8 cellular contexts compared by ENCODE assay signal in the genomic region with DNA sequence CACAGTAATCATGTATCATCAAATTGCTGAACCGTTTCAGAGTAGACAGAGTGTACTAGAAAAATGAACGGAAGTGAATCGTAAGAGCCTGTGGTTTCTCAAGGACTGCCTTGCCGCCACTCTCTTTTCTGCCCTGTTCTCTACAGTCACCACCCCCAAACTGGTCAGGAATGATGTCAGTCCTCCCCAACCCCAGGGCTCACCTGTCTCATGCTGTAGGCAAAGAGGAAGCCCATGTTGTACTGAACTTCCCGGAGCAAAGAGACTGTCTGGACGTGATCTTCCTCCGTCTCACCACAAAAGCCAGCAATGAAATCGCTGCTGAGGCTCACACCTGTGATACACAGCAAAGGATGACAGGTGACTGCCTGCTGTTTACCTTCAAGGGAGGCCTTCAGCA. TPM values are rescaled to one million over a fixed set of nuclear protein-coding genes. Genes with fewer than 3 reads are reported as not detected.
DNase-seq lines count a peak whose midpoint lies in the region; ATAC-seq, FAIRE-seq and TF ChIP-seq lines count a peak whose summit lies in the region.

No MANE protein-coding gene starts in this region.

- H3K9me2 ChIP-seq in GM23248 (ENCODE audit: insufficient read depth): no peaks in the 10 kb centered on the region

- H3K36me3 ChIP-seq in mucosa of rectum (ENCODE audit: control insufficient read depth in 2 of 2, insufficient read depth in 2 of 2, low read length in 2 of 2): peaks cover 35 to 45% of the 10 kb centered on the region in 2 donors
- H3K36me3 ChIP-seq in GM23248 (ENCODE audit: low read depth): peaks cover 27% of the 10 kb centered on the region
- H3K36me3 ChIP-seq in kidney (ENCODE audit: control insufficient read depth in 1 of 2, insufficient read depth in 2 of 2, low read length in 2 of 2): peaks cover 19 to 42% of the 10 kb centered on the region in 2 donors

- H3K36me3 Mint-ChIP-seq in activated T-cell treated with anti-CD3 and anti-CD28 coated beads, Interleukin-2, amount 50 U/mL, for 24 hours (ENCODE audit: low read depth): peaks cover 88% of the 10 kb centered on the region

- no peaks in the 10 kb centered on the region for H3K9me3 Mint-ChIP-seq in activated T-cell treated with anti-CD3 and anti-CD28 coated beads, Interleukin-2, amount 50 U/mL, for 24 hours

- no peak overlapping the region for H3K4me3 Mint-ChIP-seq in activated T-cell treated with anti-CD3 and anti-CD28 coated beads, Interleukin-2, amount 50 U/mL, for 24 hours

- no peak overlapping the region for H3K4me2 ChIP-seq in GM23248 (ENCODE audit: unreplicated experiment)

- intact Hi-C loops in left cardiac atrium (cut with DNase I) (no loop called here), cardiac septum (cut with DNase I) (no loop called here), kidney (cut with DNase I) (no loop called here)

- in situ Hi-C loops in GM23248 (cut with MboI): no loop called here

- H3K4me1 ChIP-seq in mucosa of rectum (ENCODE audit: control insufficient read depth in 2 of 2, insufficient read depth in 2 of 2, low read length in 2 of 2) (no peaks in the 10 kb centered on the region), GM23248 (ENCODE audit: insufficient read depth) (peaks cover 27% of the 10 kb centered on the region), kidney (ENCODE audit: control insufficient read depth in 1 of 2, insufficient read depth in 1 of 2, low read depth in 1 of 2, low read length in 2 of 2) (no peaks in the 10 kb centered on the region)

- peaks cover 33% of the 10 kb centered on the region for H3K4me1 Mint-ChIP-seq in activated T-cell treated with anti-CD3 and anti-CD28 coated beads, Interleukin-2, amount 50 U/mL, for 24 hours (ENCODE audit: low read depth)

- H3F3A ChIP-seq in GM23248 (ENCODE audit: insufficient read depth): peaks cover 18% of the 10 kb centered on the region; the same call in 1 of the 2 replicates

- peak overlapping the region; percentile 88 for H3K27ac Mint-ChIP-seq in activated T-cell treated with anti-CD3 and anti-CD28 coated beads, Interleukin-2, amount 50 U/mL, for 24 hours

- WGBS in GM23248 (ENCODE audit: low coverage in 1 of 2, low lambda C conversion rate in 2 of 2, missing lambda C conversion rate in 2 of 2), 2 experiments: 95 to 97% methylated on average over 8 of the region's 8 CpGs

- H3K9ac ChIP-seq in mucosa of rectum (ENCODE audit: low read depth in 1 of 2, low read length in 2 of 2): no peak overlapping the region
- no peak overlapping the region for H3K9ac ChIP-seq in GM23248
- H3K9ac ChIP-seq in kidney (ENCODE audit: low read length in 2 of 2): no peak overlapping the region

- ATAC-seq in left cardiac atrium: peak; percentile 47 to 72
- ATAC-seq in HG03097 (IDR thresholded peaks at IDR 0.05; ENCODE audit: low FRiP score, unreplicated experiment): no peak

- H4K20me1 ChIP-seq in GM23248 (ENCODE audit: insufficient read depth): no peaks in the 10 kb centered on the region

- TF ChIP-seq CTCF in kidney (IDR thresholded peaks at IDR 0.05; ENCODE audit: borderline replicate concordance, extremely low read depth, insufficient read depth): no peak

- H3K4me3 ChIP-seq in mucosa of rectum (ENCODE audit: low read length in 2 of 2) (no peak overlapping the region), GM23248 (no peak overlapping the region), kidney (ENCODE audit: low read length in 2 of 2) (no peak overlapping the region)

- no peaks in the 10 kb centered on the region for H3K27me3 Mint-ChIP-seq in activated T-cell treated with anti-CD3 and anti-CD28 coated beads, Interleukin-2, amount 50 U/mL, for 24 hours

- H3K27ac ChIP-seq in mucosa of rectum (ENCODE audit: low read depth in 2 of 2, low read length in 2 of 2) (peak overlapping the region; percentile 38), GM23248 (no peak overlapping the region), kidney (ENCODE audit: low read depth in 2 of 2, low read length in 2 of 2) (no peak overlapping the region)

- H3K79me2 ChIP-seq in GM23248 (ENCODE audit: insufficient read depth): no peaks in the 10 kb centered on the region

- DNase-seq in left cardiac atrium: no peak
- DNase-seq in cardiac septum (ENCODE audit: low spot score): no peak
- peak; percentile 50 for DNase-seq in activated T-cell treated with anti-CD3 and anti-CD28 coated beads, Interleukin-2, amount 50 U/mL, for 24 hours
- DNase-seq in RPMI8226: no peak
- DNase-seq in GM23248: no peak
- DNase-seq in kidney: no peak

- H3K27me3 ChIP-seq in mucosa of rectum (ENCODE audit: control insufficient read depth in 2 of 2, insufficient read depth in 2 of 2, low read length in 2 of 2): no peaks in the 10 kb centered on the region
- no peaks in the 10 kb centered on the region for H3K27me3 ChIP-seq in GM23248 (replicated peaks; ENCODE audit: insufficient read depth)

- H3K9me3 ChIP-seq in mucosa of rectum (ENCODE audit: control insufficient read depth in 2 of 2, low read length in 2 of 2) (no peaks in the 10 kb centered on the region), GM23248 (ENCODE audit: low read depth) (no peaks in the 10 kb centered on the region), kidney (ENCODE audit: control insufficient read depth in 1 of 2, low read length in 2 of 2) (no peaks in the 10 kb centered on the region)

- no peak overlapping the region for H2AFZ ChIP-seq in GM23248

- FAIRE-seq in kidney (lab: Jason Lieb, UNC): no peak

RNA-seq across cellular contexts. Expression of gene CDK5RAP1, which starts 31.0 kb away (rescaled TPM):
- 10 to 100 TPM; 19.4 to 25.0 TPM for total RNA-seq in left cardiac atrium
- 21.3 TPM for total RNA-seq in cardiac septum
- 18.3 and 19.5 TPM in 2 replicates for total RNA-seq in GM23248 (2014; rRNA removed; shearing (Covaris generic))
- polyA plus RNA-seq in GM23248 (2016; fragmentation: Nextera tagmentation; extraction: Ambion mirVana): 24.7 and 24.9 TPM in 2 replicates
- 25.2 TPM for total RNA-seq in kidney
- polyA plus RNA-seq in kidney (ENCODE audit: insufficient read depth, low read depth, low replicate concordance): 34.4 TPM

Comparison
In these comparisons a context has a peak if more than half of its experiments do, and no peak if none do; other contexts are left out.
1. H3K27ac ChIP-seq: peak in mucosa of rectum (2 of 2); none in GM23248 (single experiment) and kidney (0 of 2).